8 cellular contexts compared by ENCODE assay signal in genomic region chr3:142447852-142448315, GRCh38. TPM values are rescaled to one million over a fixed set of nuclear protein-coding genes. Genes with fewer than 3 reads are reported as not detected.
A peak's percentile ranks its signal among the peaks of the same experiment; 100 is the strongest.
DNase-seq lines count a peak whose midpoint lies in the region; ATAC-seq, FAIRE-seq and TF ChIP-seq lines count a peak whose summit lies in the region.

TSS of gene XRN1 (minus strand) at chr3:142448037. CDS start at chr3:142447944, 93 bp downstream.

- H3K4me1 ChIP-seq in adipocyte (ENCODE audit: control insufficient read depth, insufficient read depth, low read length) (peaks cover 24% of the 10 kb centered on the region), cardiac muscle cell (ENCODE audit: low read depth) (peaks cover 17% of the 10 kb centered on the region), parathyroid adenoma (no peaks in the 10 kb centered on the region), tibial artery (peaks cover 0 to 38% (median 22%) of the 10 kb centered on the region in 4 donors)

- TF ChIP-seq CTCF in cardiac muscle cell (IDR thresholded peaks at IDR 0.05; ENCODE audit: low read depth, low read length): no peak
- TF ChIP-seq CTCF in parathyroid adenoma (IDR thresholded peaks at IDR 0.05): no peak
- no peak for TF ChIP-seq CTCF in tibial artery (IDR thresholded peaks at IDR 0.05)

- H3K27me3 ChIP-seq in adipocyte (replicated peaks; ENCODE audit: control insufficient read depth, insufficient read depth, low read length) (no peaks in the 10 kb centered on the region), cardiac muscle cell (no peaks in the 10 kb centered on the region), parathyroid adenoma (ENCODE audit: control insufficient read depth, insufficient read depth, low read length) (no peaks in the 10 kb centered on the region), tibial artery (no peaks in the 10 kb centered on the region)

- ATAC-seq in HG02798 (IDR thresholded peaks at IDR 0.05; ENCODE audit: poor library complexity, unreplicated experiment): peak; percentile 94

- peak within 1 kb of the TSS; percentile 100 for H3K9ac ChIP-seq in adipocyte (ENCODE audit: low read length)
- peak within 1 kb of the TSS; percentile 64 for H3K9ac ChIP-seq in parathyroid adenoma

- DNase-seq in GM12891 (ENCODE audit: insufficient read length, low spot score): peak; percentile 95
- DNase-seq in NCI-H1436 treated with DMSO at 0.1 percent for 48 hours (lab: John Stamatoyannopoulos, UW): peak; percentile 65
- DNase-seq in T follicular helper cell (ENCODE audit: low read depth): peak; percentile 90
- DNase-seq in adipocyte (ENCODE audit: low read depth): peak; percentile 99
- peak; percentile 97 to 98 for DNase-seq in cardiac muscle cell (ENCODE audit: low read depth in 1 of 2, low spot score in 1 of 2)
- DNase-seq in tibial artery: peak; percentile 96

- H3K27ac ChIP-seq in cardiac muscle cell: peak within 1 kb of the TSS; percentile 99
- peak within 1 kb of the TSS; percentile 81 for H3K27ac ChIP-seq in parathyroid adenoma
- peak within 1 kb of the TSS; percentile 94 to 97 for H3K27ac ChIP-seq in tibial artery

- intact Hi-C loops in tibial artery (cut with DNase I; ENCODE audit: low total_unique reads): no loop called here

- peak within 1 kb of the TSS; percentile 100 for H3K4me3 ChIP-seq in adipocyte (ENCODE audit: low read length)
- peak within 1 kb of the TSS; percentile 99 for H3K4me3 ChIP-seq in cardiac muscle cell
- peak within 1 kb of the TSS; percentile 99 for H3K4me3 ChIP-seq in parathyroid adenoma (ENCODE audit: low read depth, low read length)
- H3K4me3 ChIP-seq in tibial artery: peak within 1 kb of the TSS; percentile 75 to 82

- H3K4me2 ChIP-seq in parathyroid adenoma (ENCODE audit: low read length): peak within 1 kb of the TSS; percentile 89

- H3K79me2 ChIP-seq in parathyroid adenoma: peaks cover 38% of the 10 kb centered on the region

- TF ChIP-seq POLR2A in GM12891 (IDR thresholded peaks at IDR 0.05; ENCODE audit: low read depth, low read length): peak; percentile 91

- peak within 1 kb of the TSS; percentile 86 for H2AFZ ChIP-seq in parathyroid adenoma

- H3K36me3 ChIP-seq in adipocyte (ENCODE audit: control insufficient read depth, insufficient read depth, low read length, severe bottlenecking): peaks cover 40% of the 10 kb centered on the region
- no peaks in the 10 kb centered on the region for H3K36me3 ChIP-seq in cardiac muscle cell
- H3K36me3 ChIP-seq in parathyroid adenoma (ENCODE audit: control insufficient read depth, insufficient read depth, low read length): no peaks in the 10 kb centered on the region
- peaks cover 0 to 11% (median 0%) of the 10 kb centered on the region in 3 donors for H3K36me3 ChIP-seq in tibial artery

- H3K9me3 ChIP-seq in adipocyte (ENCODE audit: control insufficient read depth, low read length) (no peaks in the 10 kb centered on the region), cardiac muscle cell (ENCODE audit: low read depth) (no peaks in the 10 kb centered on the region), parathyroid adenoma (ENCODE audit: control insufficient read depth, low read length) (no peaks in the 10 kb centered on the region), tibial artery (no peaks in the 10 kb centered on the region)

- FAIRE-seq in GM12891 (lab: Jason Lieb, UNC): peak; percentile 92

TF ChIP-seq in GM12891, 5 proteins besides CTCF, POLR2A, EP300 and RAD21:
- TF ChIP-seq POU2F2 (IDR thresholded peaks at IDR 0.05; ENCODE audit: low read depth, low read length) (0 out of 2 replicates have a peak, but pooled peaks have one; percentile 36), SPI1 (IDR thresholded peaks at IDR 0.05; ENCODE audit: low read depth, low read length) (no peak), POLR2AphosphoS5 (IDR thresholded peaks at IDR 0.05; ENCODE audit: low read depth, low read length) (peak; percentile 80), TAF1 (IDR thresholded peaks at IDR 0.05; ENCODE audit: low read depth, low read length) (peak; percentile 95)
TF ChIP-seq in GM12891: peak in this region for 3.

RNA-seq across cellular contexts. Expression of gene XRN1, which starts in this region (rescaled TPM):
- 3.4 TPM for polyA plus RNA-seq in GM12891 (2012; ENCODE audit: low read depth, missing spikeins)
- total RNA-seq in cardiac muscle cell: 9.8 and 32.8 TPM in 2 replicates
- 8.0 and 13.4 TPM in 2 replicates for polyA plus RNA-seq in cardiac muscle cell

Comparison
In these comparisons a context has a peak if more than half of its experiments do, and no peak if none do; other contexts are left out.
1. Peak in every context shown above with its lines: DNase-seq, ATAC-seq, H3K4me3 ChIP-seq and H3K27ac ChIP-seq.